ENCODE assay signal across 1 cellular context in genomic region chr13:33968520-33969507, GRCh38.
TF ChIP-seq lines count a peak whose summit lies in the region.

No MANE protein-coding gene starts in this region.

TF ChIP-seq in HepG2, 621 proteins besides CTCF, POLR2A, EP300 and RAD21 (continued from another document and continues in another):
- TF ChIP-seq ATF7 (IDR thresholded peaks at IDR 0.05): peak; percentile 50; the same call in 1 of the 2 replicates
- peak; percentile 75; the same call in 1 of the 2 replicates for TF ChIP-seq ATF7 (CRISPR knock-in tag; IDR thresholded peaks at IDR 0.05)
- peak; percentile 21; the same call in 1 of the 2 replicates for TF ChIP-seq DR1 (CRISPR knock-in tag; IDR thresholded peaks at IDR 0.05)
- TF ChIP-seq ZNF331 (CRISPR knock-in tag; IDR thresholded peaks at IDR 0.05): peak; percentile 61; the same call in 1 of the 2 replicates
- no peak for TF ChIP-seq NRL (CRISPR knock-in tag; IDR thresholded peaks at IDR 0.05; ENCODE audit: borderline replicate concordance)
- no peak for TF ChIP-seq ZNF17 (CRISPR knock-in tag; IDR thresholded peaks at IDR 0.05)
- TF ChIP-seq DBP (CRISPR knock-in tag; IDR thresholded peaks at IDR 0.05; ENCODE audit: not compliant biosample characterization): no peak
- TF ChIP-seq IRF2 (CRISPR knock-in tag; IDR thresholded peaks at IDR 0.05): peak; percentile 85
- no peak for TF ChIP-seq BATF2 (CRISPR knock-in tag; IDR thresholded peaks at IDR 0.05)
- TF ChIP-seq ZNF75D (CRISPR knock-in tag; IDR thresholded peaks at IDR 0.05; ENCODE audit: borderline replicate concordance): no peak
- no peak for TF ChIP-seq ZNF766 (CRISPR knock-in tag; IDR thresholded peaks at IDR 0.05; ENCODE audit: borderline replicate concordance)
- TF ChIP-seq HDAC2 (CRISPR knock-in tag; IDR thresholded peaks at IDR 0.05): peak; percentile 91
- peak; percentile 77; the same call in 1 of the 2 replicates for TF ChIP-seq ZNF136 (CRISPR knock-in tag; IDR thresholded peaks at IDR 0.05; ENCODE audit: low read depth)
- TF ChIP-seq ZNF138 (CRISPR knock-in tag; IDR thresholded peaks at IDR 0.05; ENCODE audit: low read depth): no peak
- no peak for TF ChIP-seq ARID2 (CRISPR knock-in tag; IDR thresholded peaks at IDR 0.05; ENCODE audit: borderline replicate concordance)
- TF ChIP-seq TMF1 (CRISPR knock-in tag; IDR thresholded peaks at IDR 0.05; ENCODE audit: low read depth): no peak
- no peak for TF ChIP-seq DRAP1 (CRISPR knock-in tag; IDR thresholded peaks at IDR 0.05)
- TF ChIP-seq ZNF879 (CRISPR knock-in tag; IDR thresholded peaks at IDR 0.05): no peak
- TF ChIP-seq ZNF318 (CRISPR knock-in tag; IDR thresholded peaks at IDR 0.05): no peak
- no peak; the same call in 1 of the 2 replicates for TF ChIP-seq ZBTB34 (CRISPR knock-in tag; IDR thresholded peaks at IDR 0.05)
- TF ChIP-seq SNAI1 (CRISPR knock-in tag; IDR thresholded peaks at IDR 0.05; ENCODE audit: borderline replicate concordance): no peak
- TF ChIP-seq ZSCAN21 (CRISPR knock-in tag; IDR thresholded peaks at IDR 0.05; ENCODE audit: borderline replicate concordance): no peak
- peak; percentile 55 for TF ChIP-seq MEF2D (CRISPR knock-in tag; IDR thresholded peaks at IDR 0.05)
- TF ChIP-seq ZMAT3 (CRISPR knock-in tag; conservative IDR thresholded peaks at IDR 0.05): no peak
- TF ChIP-seq THAP11 (CRISPR knock-in tag; IDR thresholded peaks at IDR 0.05): peak; percentile 63
- no peak for TF ChIP-seq ZNF263 (CRISPR knock-in tag; IDR thresholded peaks at IDR 0.05)
- no peak for TF ChIP-seq TIGD3 (CRISPR knock-in tag; IDR thresholded peaks at IDR 0.05; ENCODE audit: borderline replicate concordance)
- peak; percentile 71; the same call in 1 of the 2 replicates for TF ChIP-seq RFXAP (CRISPR knock-in tag; IDR thresholded peaks at IDR 0.05; ENCODE audit: borderline replicate concordance)
- TF ChIP-seq ARNTL (CRISPR knock-in tag; IDR thresholded peaks at IDR 0.05): peak; percentile 64
- TF ChIP-seq HMG20A (CRISPR knock-in tag; IDR thresholded peaks at IDR 0.05; ENCODE audit: borderline replicate concordance): peak; percentile 93; the same call in 1 of the 2 replicates
- TF ChIP-seq ZNF558 (CRISPR knock-in tag; IDR thresholded peaks at IDR 0.05; ENCODE audit: borderline replicate concordance): no peak
- peak; percentile 92 for TF ChIP-seq ZNF18 (CRISPR knock-in tag; IDR thresholded peaks at IDR 0.05; ENCODE audit: insufficient replicate concordance)
- no peak for TF ChIP-seq ZNF143 (CRISPR knock-in tag; IDR thresholded peaks at IDR 0.05)
- no peak for TF ChIP-seq IKZF1 (IDR thresholded peaks at IDR 0.05)
- TF ChIP-seq JUNB (CRISPR knock-in tag; IDR thresholded peaks at IDR 0.05; ENCODE audit: borderline replicate concordance): no peak
- no peak for TF ChIP-seq ZNF367 (CRISPR knock-in tag; IDR thresholded peaks at IDR 0.05; ENCODE audit: borderline replicate concordance)
- TF ChIP-seq LRRFIP1 (CRISPR knock-in tag; conservative IDR thresholded peaks at IDR 0.05): no peak
- TF ChIP-seq FLYWCH1 (CRISPR knock-in tag; IDR thresholded peaks at IDR 0.05): no peak
- TF ChIP-seq ZNF572 (CRISPR knock-in tag; IDR thresholded peaks at IDR 0.05): no peak
- TF ChIP-seq ZNF773 (CRISPR knock-in tag; IDR thresholded peaks at IDR 0.05; ENCODE audit: borderline replicate concordance): no peak
- TF ChIP-seq ZNF501 (CRISPR knock-in tag; IDR thresholded peaks at IDR 0.05): no peak
- no peak for TF ChIP-seq NFYC (CRISPR knock-in tag; IDR thresholded peaks at IDR 0.05)
- no peak for TF ChIP-seq ZNF33B (CRISPR knock-in tag; IDR thresholded peaks at IDR 0.05)
- 0 out of 2 replicates have a peak, but pooled peaks have one; percentile 9 for TF ChIP-seq ZSCAN12 (CRISPR knock-in tag; IDR thresholded peaks at IDR 0.05)
- TF ChIP-seq MXD3 (CRISPR knock-in tag; IDR thresholded peaks at IDR 0.05): no peak
- TF ChIP-seq SNRNP70 (IDR thresholded peaks at IDR 0.05; ENCODE audit: low read depth, low read length): no peak
- no peak for TF ChIP-seq ZNF276 (CRISPR knock-in tag; IDR thresholded peaks at IDR 0.05; ENCODE audit: low read depth)
- TF ChIP-seq BRD4 (CRISPR knock-in tag; IDR thresholded peaks at IDR 0.05): no peak
